Comparison of ENCODE assay signal across 2 cellular contexts in genomic region chr1:97038410-97038809, GRCh38.
TF ChIP-seq lines count a peak whose summit lies in the region.

No MANE protein-coding gene starts in this region.

TF ChIP-seq in IMR-90, 13 proteins besides CTCF, POLR2A, EP300 and RAD21:
- TF ChIP-seq MAFK (IDR thresholded peaks at IDR 0.05; ENCODE audit: low read depth, low read length) (no peak), CEBPB (IDR thresholded peaks at IDR 0.05; ENCODE audit: low read depth, low read length) (no peak)

TF ChIP-seq in GM12878, 131 proteins besides CTCF, POLR2A, EP300 and RAD21:
- TF ChIP-seq USF2 (IDR thresholded peaks at IDR 0.05; ENCODE audit: borderline replicate concordance, low read depth, low read length) (no peak), RUNX3 (IDR thresholded peaks at IDR 0.05; ENCODE audit: low read length) (peak; percentile 29; the same call in 1 of the 2 replicates)
